1 cellular context compared by ENCODE assay signal in the genomic region with DNA sequence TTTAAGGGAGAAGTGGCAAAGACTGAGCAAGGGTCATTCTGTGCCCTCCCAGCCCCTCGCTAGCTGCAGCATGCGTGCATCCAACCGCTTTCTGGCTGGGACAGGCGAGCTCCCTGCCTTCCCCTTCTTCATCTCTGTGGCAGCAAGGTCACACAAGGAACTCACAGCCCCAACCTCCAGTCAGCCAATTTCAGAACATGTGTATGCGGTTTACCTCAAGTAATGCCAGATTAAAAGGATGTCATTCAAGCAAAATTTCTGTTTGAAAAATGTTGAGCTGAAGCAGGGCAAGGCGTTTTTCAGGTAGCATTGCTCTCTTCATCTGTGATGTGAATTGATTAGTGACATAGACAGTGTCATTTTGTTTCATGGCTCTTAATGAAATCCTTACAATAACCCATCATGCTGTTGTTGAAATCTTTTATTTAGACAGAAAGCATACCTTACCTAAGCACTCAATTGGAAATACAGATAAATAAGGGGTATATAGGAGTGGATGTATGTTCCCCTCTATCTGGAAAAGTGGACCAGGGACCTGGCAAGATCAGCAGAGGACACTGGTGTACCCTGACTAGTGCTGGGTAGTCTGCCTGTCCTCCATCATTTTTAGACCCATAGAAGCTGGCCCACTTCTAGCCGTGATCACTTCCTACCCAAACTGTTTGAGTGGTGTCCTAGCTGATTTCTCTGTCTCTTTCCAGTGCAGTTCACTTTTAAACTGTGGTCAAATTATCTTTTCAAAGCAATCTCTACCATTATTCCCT.
TF ChIP-seq lines count a peak whose summit lies in the region.

No MANE protein-coding gene starts in this region.

TF ChIP-seq in H1, 55 proteins besides CTCF, POLR2A, EP300 and RAD21:
- TF ChIP-seq, protein P1, sequence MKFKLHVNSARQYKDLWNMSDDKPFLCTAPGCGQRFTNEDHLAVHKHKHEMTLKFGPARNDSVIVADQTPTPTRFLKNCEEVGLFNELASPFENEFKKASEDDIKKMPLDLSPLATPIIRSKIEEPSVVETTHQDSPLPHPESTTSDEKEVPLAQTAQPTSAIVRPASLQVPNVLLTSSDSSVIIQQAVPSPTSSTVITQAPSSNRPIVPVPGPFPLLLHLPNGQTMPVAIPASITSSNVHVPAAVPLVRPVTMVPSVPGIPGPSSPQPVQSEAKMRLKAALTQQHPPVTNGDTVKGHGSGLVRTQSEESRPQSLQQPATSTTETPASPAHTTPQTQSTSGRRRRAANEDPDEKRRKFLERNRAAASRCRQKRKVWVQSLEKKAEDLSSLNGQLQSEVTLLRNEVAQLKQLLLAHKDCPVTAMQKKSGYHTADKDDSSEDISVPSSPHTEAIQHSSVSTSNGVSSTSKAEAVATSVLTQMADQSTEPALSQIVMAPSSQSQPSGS (IDR thresholded peaks at IDR 0.05; ENCODE audit: low read length): no peak
- TF ChIP-seq SAP30 (IDR thresholded peaks at IDR 0.05; ENCODE audit: insufficient read depth, insufficient replicate concordance, low read length) (no peak), SP2 (IDR thresholded peaks at IDR 0.05; ENCODE audit: low read length) (no peak)
